In the genomic region with DNA sequence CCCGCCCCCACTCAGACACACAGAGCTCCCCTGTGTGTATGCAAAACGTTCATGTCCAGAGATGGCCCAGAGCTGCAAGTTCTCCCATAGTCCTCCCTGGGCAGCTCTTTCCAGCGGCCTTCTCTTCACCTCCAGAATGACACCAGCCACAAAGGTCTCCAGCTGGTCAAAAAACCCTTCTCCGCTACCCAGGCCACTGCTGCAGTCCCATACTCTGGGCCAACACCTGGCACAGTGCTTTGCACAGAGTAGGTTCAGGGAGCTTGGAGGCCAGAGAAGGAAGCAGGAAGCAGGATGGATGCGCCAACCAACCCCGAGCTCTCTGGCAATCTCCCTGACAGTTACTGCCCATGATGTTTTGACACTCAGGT, we compare ENCODE assay signal across 8 cellular contexts. TPM values are rescaled to one million over a fixed set of nuclear protein-coding genes. Genes with fewer than 3 reads are reported as not detected.
A peak's percentile ranks its signal among the peaks of the same experiment; 100 is the strongest.
DNase-seq lines count a peak whose midpoint lies in the region; ATAC-seq lines count a peak whose summit lies in the region.

No MANE protein-coding gene starts in this region.

- H3K9me3 Mint-ChIP-seq in T-helper 1 cell treated with Interleukin-12 subunit alpha and Interleukin-12 subunit beta and Interleukin-4 antibody, amounts not matched to agents 30 μg/mL and 1 μg/mL, for 36 hours, result no peaks in the 10 kb centered on the region
- no peaks in the 10 kb centered on the region for H3K9me3 Mint-ChIP-seq in activated CD4-positive, alpha-beta memory T cell treated with anti-CD3 and anti-CD28 coated beads for 36 hours

- H3K4me3 Mint-ChIP-seq in T-helper 1 cell treated with Interleukin-12 subunit alpha and Interleukin-12 subunit beta and Interleukin-4 antibody, amounts not matched to agents 30 μg/mL and 1 μg/mL, for 36 hours, result peak overlapping the region; percentile 87
- H3K4me3 Mint-ChIP-seq in activated CD4-positive, alpha-beta memory T cell treated with anti-CD3 and anti-CD28 coated beads for 36 hours, result peak overlapping the region; percentile 75

- POLR2A ChIA-PET in activated CD4-positive, alpha-beta memory T cell treated with anti-CD3 and anti-CD28 coated beads for 36 hours (lab: Charles Lee), result interaction anchor here (0.6 to 13.7 kb wide), 5 partner anchors 9 to 598 kb away, joined by 3 to 271 read pairs (median 5); a partner anchor contains a TSS

- DNase-seq in T-helper 1 cell, result no peak
- no peak for DNase-seq in activated CD4-positive, alpha-beta memory T cell treated with anti-CD3 and anti-CD28 coated beads for 36 hours
- DNase-seq in left colon, result peak in 1 of 2 donors; percentile 25
- no peak for DNase-seq in activated CD8-positive, alpha-beta memory T cell treated with anti-CD3 and anti-CD28 coated beads for 24 hours
- no peak for DNase-seq in central memory CD4-positive, alpha-beta T cell

- no peaks in the 10 kb centered on the region for H3K9me3 ChIP-seq in stomach smooth muscle (ENCODE audit: control insufficient read depth in 2 of 2, low read length in 2 of 2)

- no peaks in the 10 kb centered on the region for H3K36me3 ChIP-seq in stomach smooth muscle (ENCODE audit: control insufficient read depth in 2 of 2, insufficient read depth in 2 of 2, low read length in 2 of 2)

- H3K36me3 Mint-ChIP-seq in T-helper 1 cell treated with Interleukin-12 subunit alpha and Interleukin-12 subunit beta and Interleukin-4 antibody, amounts not matched to agents 30 μg/mL and 1 μg/mL, for 36 hours (ENCODE audit: low read depth), result peaks cover 9% of the 10 kb centered on the region
- H3K36me3 Mint-ChIP-seq in activated CD4-positive, alpha-beta memory T cell treated with anti-CD3 and anti-CD28 coated beads for 36 hours, result peaks cover 24% of the 10 kb centered on the region

- CTCF ChIA-PET in activated CD4-positive, alpha-beta memory T cell treated with anti-CD3 and anti-CD28 coated beads for 36 hours (lab: Charles Lee), result interaction anchor here (0.6 to 1.9 kb wide), 8 partner anchors 10 to 301 kb away, joined by 3 to 9 read pairs (median 4); a partner anchor contains a TSS

- H3K27me3 ChIP-seq in stomach smooth muscle (ENCODE audit: control insufficient read depth in 1 of 2, insufficient read depth in 2 of 2, low read length in 2 of 2), result no peaks in the 10 kb centered on the region

- ATAC-seq in left colon (peak; percentile 21), GM19324 (IDR thresholded peaks at IDR 0.05; ENCODE audit: low FRiP score, unreplicated experiment) (no peak)

- H3K27ac ChIP-seq in stomach smooth muscle (ENCODE audit: low read length), result peak overlapping the region; percentile 64

- peaks cover 17% of the 10 kb centered on the region for H3K4me1 ChIP-seq in stomach smooth muscle (ENCODE audit: control insufficient read depth, insufficient read depth, low read length)

- intact Hi-C loops in activated CD4-positive, alpha-beta memory T cell treated with anti-CD3 and anti-CD28 coated beads for 36 hours (cut with micrococcal nuclease), result loop anchor here (1.0 kb wide), 1 partner anchor 10 kb away; no protein-coding TSS in a partner anchor
- intact Hi-C loops in left colon (cut with DNase I, micrococcal nuclease), result no loop called here

- H3K27ac Mint-ChIP-seq in T-helper 1 cell treated with Interleukin-12 subunit alpha and Interleukin-12 subunit beta and Interleukin-4 antibody, amounts not matched to agents 30 μg/mL and 1 μg/mL, for 36 hours, result peak overlapping the region; percentile 91
- H3K27ac Mint-ChIP-seq in activated CD4-positive, alpha-beta memory T cell treated with anti-CD3 and anti-CD28 coated beads for 36 hours, result peak overlapping the region; percentile 83

- no peaks in the 10 kb centered on the region for H3K27me3 Mint-ChIP-seq in T-helper 1 cell treated with Interleukin-12 subunit alpha and Interleukin-12 subunit beta and Interleukin-4 antibody, amounts not matched to agents 30 μg/mL and 1 μg/mL, for 36 hours (ENCODE audit: low read depth)
- no peaks in the 10 kb centered on the region for H3K27me3 Mint-ChIP-seq in activated CD4-positive, alpha-beta memory T cell treated with anti-CD3 and anti-CD28 coated beads for 36 hours

- peak overlapping the region in 1 of 2 donors; percentile 83 for H3K9ac ChIP-seq in stomach smooth muscle (ENCODE audit: low read length in 2 of 2)

- H3K4me3 ChIP-seq in stomach smooth muscle (ENCODE audit: low read length in 2 of 2), result peak overlapping the region in 1 of 2 donors; percentile 82

- peaks cover 32% of the 10 kb centered on the region for H3K4me1 Mint-ChIP-seq in T-helper 1 cell treated with Interleukin-12 subunit alpha and Interleukin-12 subunit beta and Interleukin-4 antibody, amounts not matched to agents 30 μg/mL and 1 μg/mL, for 36 hours (ENCODE audit: low read depth)
- peaks cover 29% of the 10 kb centered on the region for H3K4me1 Mint-ChIP-seq in activated CD4-positive, alpha-beta memory T cell treated with anti-CD3 and anti-CD28 coated beads for 36 hours (ENCODE audit: low read depth)

RNA-seq across cellular contexts. Expression of a gene that starts 1.1 kb away (rescaled TPM):
- total RNA-seq in activated CD4-positive, alpha-beta memory T cell treated with anti-CD3 and anti-CD28 coated beads for 36 hours, result 100 to 1,000 TPM; 192 to 195 TPM
- 10 to 100 TPM; 34.2 to 39.2 TPM for total RNA-seq in left colon

RNA-seq across cellular contexts. Expression of a gene that starts 11.0 kb away (rescaled TPM):
- total RNA-seq in activated CD4-positive, alpha-beta memory T cell treated with anti-CD3 and anti-CD28 coated beads for 36 hours, result 100 to 1,000 TPM; 211 to 215 TPM
- total RNA-seq in left colon, result 10 to 100 TPM; 19.8 to 28.1 TPM

Comparison
In these comparisons a context has a peak if more than half of its experiments do, and no peak if none do; other contexts are left out.
1. RNA of a gene that starts 1.1 kb away (total RNA-seq): 192 to 195 TPM in activated CD4-positive, alpha-beta memory T cell treated with anti-CD3 and anti-CD28 coated beads for 36 hours; 34.2 to 39.2 TPM in left colon; every median in the first group is over 4 times any median in the second.
2. RNA of a gene that starts 11.0 kb away (total RNA-seq): 211 to 215 TPM in activated CD4-positive, alpha-beta memory T cell treated with anti-CD3 and anti-CD28 coated beads for 36 hours; 19.8 to 28.1 TPM in left colon; every median in the first group is over 4 times any median in the second.